In the genomic region with DNA sequence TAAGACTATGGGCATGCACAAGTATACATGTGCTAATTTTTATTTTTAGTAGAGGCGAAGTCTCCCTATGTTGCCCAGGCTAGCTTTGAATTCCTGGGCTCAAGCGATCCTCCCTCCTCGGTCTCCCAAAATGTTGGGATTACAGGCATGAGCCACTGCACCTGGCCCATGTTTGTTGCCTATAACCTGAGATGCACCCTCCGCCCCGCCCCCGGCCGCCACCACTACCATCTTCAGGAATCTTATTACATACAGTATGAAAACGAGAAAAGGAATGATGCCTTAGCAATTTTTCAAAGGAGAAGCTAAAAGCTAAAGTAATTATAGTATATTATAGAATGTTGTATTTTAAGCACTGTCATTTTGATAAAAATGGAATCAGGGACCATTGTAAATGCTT, we compare ENCODE assay signal across 17 cellular contexts.
"Had no signal": no experiment of that assay in that cellular context is flagged by ENCODE, and none has a peak within 500 bp of the region (broad histone marks: within the 10 kb centered on the region; RNA-seq: fewer than 3 reads in every experiment).

No MANE protein-coding gene starts in this region.

- DNase-seq: hippocampal formation, hypothalamus, immature natural killer cell, islet precursor cell, kidney, kidney glomerular epithelial cell, left cardiac atrium, left colon, left ventricle myocardium inferior, left ventricle myocardium superior, lower lobe of right lung, mammary epithelial cell, mesenchymal stem cell, mesendoderm, midbrain, mucosa of descending colon, naive B cell had no signal
